ENCODE assay signal across 9 cellular contexts in the genomic region with DNA sequence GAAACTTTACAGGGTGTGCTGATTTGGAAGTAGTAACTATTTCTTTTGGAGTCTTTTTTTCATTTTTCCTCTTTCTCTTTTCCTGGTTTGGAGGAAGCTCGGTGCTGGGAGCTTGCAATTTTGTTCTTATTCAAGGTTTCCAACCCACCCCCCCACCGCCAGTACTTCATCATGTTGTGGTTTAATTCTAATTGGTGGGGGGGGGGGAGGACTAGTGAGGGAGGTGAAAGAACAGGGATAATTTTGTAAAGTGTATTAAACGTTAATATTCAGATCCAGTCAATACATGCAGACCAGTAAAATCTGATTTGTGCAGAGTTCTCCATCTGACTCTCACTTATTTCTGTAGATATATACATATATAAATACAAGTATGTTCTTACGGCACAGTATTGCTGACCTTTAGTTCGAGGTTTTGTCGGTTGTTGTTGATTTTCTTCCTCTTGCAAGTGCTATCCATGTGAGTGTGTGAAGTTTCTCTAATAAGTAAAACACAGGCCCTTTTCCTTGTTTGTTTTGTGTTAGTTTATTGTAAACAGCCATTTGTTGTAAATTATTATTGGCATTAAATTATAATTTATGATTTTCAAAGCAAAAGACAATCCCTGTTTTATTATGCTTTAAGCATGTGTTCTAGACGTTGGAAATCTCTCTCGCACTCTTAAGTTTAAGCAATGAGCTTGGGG. TPM values are rescaled to one million over a fixed set of nuclear protein-coding genes. Genes with fewer than 3 reads are reported as not detected.
DNase-seq lines count a peak whose midpoint lies in the region; ATAC-seq and TF ChIP-seq lines count a peak whose summit lies in the region.
"Had no signal": no experiment of that assay in that cellular context is flagged by ENCODE, and none has a peak within 500 bp of the region (broad histone marks: within the 10 kb centered on the region; RNA-seq: fewer than 3 reads in every experiment).

No MANE protein-coding gene starts in this region.

- peaks cover 6% of the 10 kb centered on the region in 2 donors for H3K4me1 Mint-ChIP-seq in immature natural killer cell

- H3K27me3 ChIP-seq in foreskin keratinocyte, result no peaks in the 10 kb centered on the region

- ATAC-seq in foreskin keratinocyte (no peak), sciatic nerve (no peak)

- peak overlapping the region in 1 of 5 donors; percentile 49 for H3K4me3 Mint-ChIP-seq in immature natural killer cell

- H3K27ac Mint-ChIP-seq in immature natural killer cell, result no peak overlapping the region

- DNase-seq in foreskin keratinocyte (no peak), retinal pigment epithelial cell (ENCODE audit: low read depth) (no peak), posterior cingulate gyrus (no peak), OCI-M2 (lab: John Stamatoyannopoulos, UW; ENCODE audit: unreplicated experiment) (no peak), sciatic nerve (ENCODE audit: low spot score) (no peak), immature natural killer cell (no peak)
- DNase-seq: occipital lobe had no signal

- peaks cover 36% of the 10 kb centered on the region for H3K4me1 ChIP-seq in foreskin keratinocyte

- H3K27me3 Mint-ChIP-seq in immature natural killer cell (ENCODE audit: low read depth in 3 of 3), result peaks cover 57 to 72% (median 68%) of the 10 kb centered on the region in 3 donors

- H3K4me3 ChIP-seq in GM08714 (ENCODE audit: low read length) (peak overlapping the region; percentile 41; the same call in 1 of the 2 replicates), WI38 (ENCODE audit: low read depth, low read length) (peak overlapping the region; percentile 99), retinal pigment epithelial cell (ENCODE audit: low read length) (peak overlapping the region; percentile 96)

- TF ChIP-seq CTCF in WI38 (IDR thresholded peaks at IDR 0.05; ENCODE audit: low read depth, low read length) (no peak), foreskin keratinocyte (conservative IDR thresholded peaks at IDR 0.05) (no peak), retinal pigment epithelial cell (conservative IDR thresholded peaks at IDR 0.05; ENCODE audit: low read depth, low read length) (no peak)

- intact Hi-C loops in posterior cingulate gyrus (cut with DNase I), result loop anchor here (5.0 to 10.0 kb wide), 3 partner anchors 935 to 1925 kb away; no protein-coding TSS in a partner anchor
- intact Hi-C loops in sciatic nerve (cut with DNase I), result loop anchor here (5.0 to 10.0 kb wide), 2 partner anchors 1013 to 1075 kb away; no protein-coding TSS in a partner anchor

- H3K36me3 Mint-ChIP-seq in immature natural killer cell, result no peaks in the 10 kb centered on the region

- H3K9me3 Mint-ChIP-seq in immature natural killer cell, result peaks cover 3 to 51% (median 12%) of the 10 kb centered on the region in 6 donors

- peak overlapping the region; percentile 69 for H3K27ac ChIP-seq in foreskin keratinocyte

RNA-seq across cellular contexts. Expression of a gene that starts 9.3 kb away (rescaled TPM):
- total RNA-seq in foreskin keratinocyte (24.9 and 30.6 TPM in 2 replicates), sciatic nerve (242 TPM)
- polyA plus RNA-seq in foreskin keratinocyte (20.3 and 20.8 TPM in 2 replicates), immature natural killer cell (not detected)

Comparison
In these comparisons a context has a peak if more than half of its experiments do, and no peak if none do; other contexts are left out.
1. H3K4me3 ChIP-seq: peak in every context shown above with its lines; median percentile 99 in WI38; 96 in retinal pigment epithelial cell; 41 in GM08714.